In the genomic region with DNA sequence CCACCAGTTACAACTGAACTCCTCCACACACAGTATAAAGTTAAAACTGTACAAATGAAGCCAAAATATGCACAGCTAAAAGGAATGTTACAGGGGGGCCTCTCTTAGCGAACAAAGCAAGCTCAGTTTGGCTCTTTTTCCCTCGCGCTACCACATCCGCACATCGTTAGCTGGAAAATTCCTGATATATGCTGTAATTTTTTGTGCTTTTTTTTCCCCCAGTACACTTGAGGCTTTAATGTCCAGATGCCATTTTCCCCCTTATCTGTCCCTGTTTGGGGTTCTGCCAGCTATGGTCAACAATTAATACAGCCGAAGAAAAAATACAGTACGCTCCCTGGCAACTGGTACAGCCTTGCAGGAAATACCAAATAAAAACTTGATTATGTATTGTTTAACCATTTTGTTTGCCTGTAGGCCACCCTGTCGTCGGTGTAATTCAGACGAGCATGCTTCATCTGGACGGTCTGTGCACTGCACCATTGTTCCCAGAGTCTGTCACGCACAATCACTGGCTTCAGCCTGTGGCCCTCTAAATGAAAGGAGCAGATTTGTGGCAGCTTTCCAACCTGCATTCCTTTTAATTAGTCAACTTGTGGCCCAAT, we compare ENCODE assay signal across 8 cellular contexts.
A peak's percentile ranks its signal among the peaks of the same experiment; 100 is the strongest.
DNase-seq lines count a peak whose midpoint lies in the region; ATAC-seq and TF ChIP-seq lines count a peak whose summit lies in the region.

No MANE protein-coding gene starts in this region.

- no peak for TF ChIP-seq EP300 in Ishikawa (IDR thresholded peaks at IDR 0.05; ENCODE audit: borderline replicate concordance)
- TF ChIP-seq EP300 in suprapubic skin (IDR thresholded peaks at IDR 0.05), result no peak

- H3K27me3 ChIP-seq in left lung, result no peaks in the 10 kb centered on the region
- H3K27me3 ChIP-seq in suprapubic skin, result no peaks in the 10 kb centered on the region

- 52% methylated on average over 12 of the region's 12 CpGs for WGBS in suprapubic skin

- H3K36me3 ChIP-seq in left lung (no peaks in the 10 kb centered on the region), suprapubic skin (no peaks in the 10 kb centered on the region)

- DNase-seq in caudate nucleus (lab: John Stamatoyannopoulos, UW), result peak in 39 of 61 donors; percentile 1 to 74 (median 35)
- DNase-seq in left lung, result no peak
- no peak for DNase-seq in suprapubic skin (ENCODE audit: low spot score in 2 of 2)
- DNase-seq in NCI-H2196 (lab: John Stamatoyannopoulos, UW; ENCODE audit: unreplicated experiment), result no peak
- no peak for DNase-seq in mesenteric fat pad (ENCODE audit: low spot score)

- H3K9me3 ChIP-seq in left lung, result no peaks in the 10 kb centered on the region
- no peaks in the 10 kb centered on the region for H3K9me3 ChIP-seq in suprapubic skin

- H3K4me1 ChIP-seq in left lung, result peaks cover 9 to 32% of the 10 kb centered on the region in 2 donors
- H3K4me1 ChIP-seq in suprapubic skin, result peaks cover 26% of the 10 kb centered on the region

- intact Hi-C loops in left lung (cut with DNase I), result loop anchor here in 1 of 2 donors (5.0 kb wide), 1 partner anchor 134 kb away; no protein-coding TSS in a partner anchor

- no peak overlapping the region for H3K4me3 ChIP-seq in left lung
- no peak overlapping the region for H3K4me3 ChIP-seq in suprapubic skin

- TF ChIP-seq RAD21 in Ishikawa (IDR thresholded peaks at IDR 0.05; ENCODE audit: low read depth), result no peak

- TF ChIP-seq CTCF in left lung (IDR thresholded peaks at IDR 0.05) (no peak), suprapubic skin (IDR thresholded peaks at IDR 0.05) (no peak)

- ATAC-seq in left lung, result peak; percentile 42
- no peak for ATAC-seq in GM19455 (IDR thresholded peaks at IDR 0.05; ENCODE audit: unreplicated experiment)
- ATAC-seq in HG02885 (IDR thresholded peaks at IDR 0.05; ENCODE audit: poor library complexity, unreplicated experiment), result no peak

- H3K27ac ChIP-seq in caudate nucleus (ENCODE audit: low read depth, low read length) (peak overlapping the region; percentile 80), left lung (peak overlapping the region; percentile 62 to 70), suprapubic skin (peak overlapping the region; percentile 27)

- TF ChIP-seq POLR2A in suprapubic skin (IDR thresholded peaks at IDR 0.05), result no peak

TF ChIP-seq in Ishikawa, 13 proteins besides CTCF, POLR2A, EP300 and RAD21:
- TF ChIP-seq MAX (IDR thresholded peaks at IDR 0.05) (0 out of 2 replicates have a peak, but pooled peaks have one; percentile 29), EGR1 (IDR thresholded peaks at IDR 0.05) (no peak)

Comparison
In these comparisons a context has a peak if more than half of its experiments do, and no peak if none do; other contexts are left out.
1. DNase-seq: peak in caudate nucleus (39 of 61); none in left lung (0 of 2), suprapubic skin (0 of 2), NCI-H2196 (single experiment) and mesenteric fat pad (single experiment).
2. H3K27ac ChIP-seq: peak in every context shown above with its lines; median percentile 80 in caudate nucleus; 66 in left lung; 27 in suprapubic skin.